17 cellular contexts compared by ENCODE assay signal in genomic region chr2:114001152-114001551, GRCh38.
DNase-seq lines count a peak whose midpoint lies in the region; TF ChIP-seq lines count a peak whose summit lies in the region.
"Had no signal": no experiment of that assay in that cellular context is flagged by ENCODE, and none has a peak within 500 bp of the region (broad histone marks: within the 10 kb centered on the region; RNA-seq: fewer than 3 reads in every experiment).

No MANE protein-coding gene starts in this region.

- CTCF ChIA-PET in Caco-2 (lab: Charles Lee), result no interaction called here

- TF ChIP-seq EP300 in esophagus muscularis mucosa (IDR thresholded peaks at IDR 0.05), result no peak

- TF ChIP-seq CTCF in Caco-2 (IDR thresholded peaks at IDR 0.05; ENCODE audit: insufficient read depth in 1 of 2, low read depth in 1 of 2, low read length in 1 of 2, severe bottlenecking in 1 of 2, unreplicated experiment in 1 of 2) (no peak), esophagus muscularis mucosa (IDR thresholded peaks at IDR 0.05) (no peak), osteocyte (IDR thresholded peaks at IDR 0.05) (no peak)

- intact Hi-C loops in Caco-2 (cut with micrococcal nuclease; ENCODE audit: unreplicated experiment), result no loop called here
- intact Hi-C loops in esophagus muscularis mucosa (cut with DNase I), result no loop called here

- H3K36me3 Mint-ChIP-seq in Caco-2 (ENCODE audit: insufficient read depth, unreplicated experiment) (peaks cover 5% of the 10 kb centered on the region), osteocyte (ENCODE audit: unreplicated experiment) (no peaks in the 10 kb centered on the region)
- H3K36me3 Mint-ChIP-seq: CD14-positive monocyte had no signal

- no peak overlapping the region for H3K27ac ChIP-seq in esophagus muscularis mucosa (replicated peaks in 1 of 4)
- H3K27ac ChIP-seq: 22Rv1, BLaER1 had no signal

- H3K36me3 ChIP-seq in Caco-2 (ENCODE audit: control insufficient read depth, insufficient read depth, low read length), result no peaks in the 10 kb centered on the region
- no peaks in the 10 kb centered on the region for H3K36me3 ChIP-seq in esophagus muscularis mucosa
- H3K36me3 ChIP-seq: BE2C, BLaER1 had no signal

- no TSS peak for BruUV-seq in Caco-2 (replicated peaks; lab: Mats Ljungman, UMichigan)

- H3K27me3 ChIP-seq in Caco-2 (replicated peaks; ENCODE audit: control insufficient read depth, insufficient read depth, low read length) (no peaks in the 10 kb centered on the region), esophagus muscularis mucosa (no peaks in the 10 kb centered on the region)
- H3K27me3 ChIP-seq: BE2C, BLaER1 had no signal

- H3K4me1 Mint-ChIP-seq in Caco-2 (ENCODE audit: low read depth, unreplicated experiment), result peaks cover 12% of the 10 kb centered on the region
- no peaks in the 10 kb centered on the region for H3K4me1 Mint-ChIP-seq in osteocyte (ENCODE audit: unreplicated experiment)
- H3K4me1 Mint-ChIP-seq: CD14-positive monocyte; CD4-positive, alpha-beta memory T cell; CD4-positive, CD25-positive, alpha-beta regulatory T cell; CD8-positive, alpha-beta memory T cell had no signal

- DNase-seq in Caco-2 (no peak), esophagus muscularis mucosa (ENCODE audit: extremely low spot score) (peak; percentile 70), osteocyte (ENCODE audit: extremely low spot score, unreplicated experiment) (peak; percentile 71), UCSD-AML1 (lab: John Stamatoyannopoulos, UW; ENCODE audit: unreplicated experiment) (no peak), epidermal melanocyte (ENCODE audit: insufficient read length, low spot score) (no peak)
- DNase-seq: ACHN; BE2C; Calu3; CD4-positive, alpha-beta memory T cell; CD4-positive, CD25-positive, alpha-beta regulatory T cell; CD8-positive, alpha-beta memory T cell; COR-L47; DMS79 treated with DMSO at 0.1 percent for 48 hours; GF-D8 had no signal

- H3K9me3 Mint-ChIP-seq in Caco-2 (ENCODE audit: unreplicated experiment), result no peaks in the 10 kb centered on the region
- H3K9me3 Mint-ChIP-seq in osteocyte (ENCODE audit: unreplicated experiment), result no peaks in the 10 kb centered on the region

- H3K4me1 ChIP-seq in Caco-2 (peaks cover 21% of the 10 kb centered on the region), esophagus muscularis mucosa (no peaks in the 10 kb centered on the region)
- H3K4me1 ChIP-seq: BE2C had no signal

- no peak overlapping the region for H3K4me3 Mint-ChIP-seq in Caco-2 (ENCODE audit: unreplicated experiment)
- no peak overlapping the region for H3K4me3 Mint-ChIP-seq in osteocyte (ENCODE audit: unreplicated experiment)
- H3K4me3 Mint-ChIP-seq: CD14-positive monocyte; CD4-positive, alpha-beta memory T cell; CD4-positive, CD25-positive, alpha-beta regulatory T cell; CD8-positive, alpha-beta memory T cell had no signal

- WGBS in esophagus muscularis mucosa, result 70% methylated on average over 5 of the region's 5 CpGs

- peak overlapping the region; percentile 38 for H3K27ac Mint-ChIP-seq in Caco-2 (ENCODE audit: unreplicated experiment)
- no peak overlapping the region for H3K27ac Mint-ChIP-seq in osteocyte (ENCODE audit: unreplicated experiment)
- H3K27ac Mint-ChIP-seq: CD14-positive monocyte; CD4-positive, alpha-beta memory T cell; CD4-positive, CD25-positive, alpha-beta regulatory T cell; CD8-positive, alpha-beta memory T cell had no signal

- H3K9me3 ChIP-seq in Caco-2 (no peaks in the 10 kb centered on the region), esophagus muscularis mucosa (no peaks in the 10 kb centered on the region)
- H3K9me3 ChIP-seq: BE2C, BLaER1 had no signal

- TF ChIP-seq POLR2A in esophagus muscularis mucosa (IDR thresholded peaks at IDR 0.05; ENCODE audit: low read depth), result no peak

- H3K27me3 Mint-ChIP-seq in Caco-2 (ENCODE audit: insufficient read depth, unreplicated experiment) (no peaks in the 10 kb centered on the region), osteocyte (ENCODE audit: unreplicated experiment) (no peaks in the 10 kb centered on the region)
- H3K27me3 Mint-ChIP-seq: CD4-positive, alpha-beta memory T cell; CD4-positive, CD25-positive, alpha-beta regulatory T cell had no signal

- H3K4me3 ChIP-seq in Caco-2 (ENCODE audit: low read depth, low read length) (no peak overlapping the region), esophagus muscularis mucosa (no peak overlapping the region)
- H3K4me3 ChIP-seq: BLaER1 had no signal

- POLR2A ChIA-PET in Caco-2 (lab: Charles Lee), result no interaction called here

Comparison
In these comparisons a context has a peak if more than half of its experiments do, and no peak if none do; other contexts are left out.
1. DNase-seq: peak in esophagus muscularis mucosa (single experiment) and osteocyte (single experiment); none in Caco-2 (0 of 2), UCSD-AML1 (single experiment) and epidermal melanocyte (single experiment).